ENCODE assay signal across 8 cellular contexts in genomic region chr17:2050871-2051387, GRCh38. TPM values are rescaled to one million over a fixed set of nuclear protein-coding genes. Genes with fewer than 3 reads are reported as not detected.
A peak's percentile ranks its signal among the peaks of the same experiment; 100 is the strongest.
DNase-seq lines count a peak whose midpoint lies in the region; ATAC-seq, FAIRE-seq and TF ChIP-seq lines count a peak whose summit lies in the region.

No MANE protein-coding gene starts in this region.

- DNase-seq in natural killer cell treated with Interleukin-12 subunit alpha and Interleukin-12 subunit beta and Interleukin-15 and Interleukin-18, amount 100 ng/mL, for 72 hours (ENCODE audit: low spot score) = no peak
- DNase-seq in natural killer cell = no peak
- DNase-seq in activated T-helper 2 cell treated with anti-CD3 and anti-CD28 coated beads, Interferon-gamma antibody, Interleukin-2, Interleukin-4, amounts not matched to agents 10 μg/mL and 5 μg/mL and 100 μg/mL, durations not matched to agents 14 hours and 24 hours and 36 hours (ENCODE audit: low spot score) = no peak
- DNase-seq in kidney = peak; percentile 84
- DNase-seq in vagina (ENCODE audit: extremely low spot score in 2 of 2) = no peak
- no peak for DNase-seq in NOMO-1 (lab: John Stamatoyannopoulos, UW; ENCODE audit: unreplicated experiment in 2 of 2)
- no peak for DNase-seq in amniotic stem cell (lab: John Stamatoyannopoulos, UW)

- H3K27ac Mint-ChIP-seq in natural killer cell treated with Interleukin-12 subunit alpha and Interleukin-12 subunit beta and Interleukin-15 and Interleukin-18, amount 100 ng/mL, for 72 hours = no peak overlapping the region
- H3K27ac Mint-ChIP-seq in natural killer cell = peak overlapping the region in 1 of 2 donors; percentile 65
- no peak overlapping the region for H3K27ac Mint-ChIP-seq in activated T-helper 2 cell treated with anti-CD3 and anti-CD28 coated beads, Interferon-gamma antibody, Interleukin-2, Interleukin-4, amounts not matched to agents 10 μg/mL and 5 μg/mL and 100 μg/mL, durations not matched to agents 14 hours and 24 hours and 36 hours

- H3K4me1 ChIP-seq in kidney (ENCODE audit: control insufficient read depth in 1 of 2, insufficient read depth in 1 of 2, low read depth in 1 of 2, low read length in 2 of 2) = peaks cover 4 to 15% of the 10 kb centered on the region in 2 donors
- H3K4me1 ChIP-seq in vagina = peaks cover 52% of the 10 kb centered on the region

- no peak for TF ChIP-seq CTCF in natural killer cell (IDR thresholded peaks at IDR 0.05)
- TF ChIP-seq CTCF in kidney (IDR thresholded peaks at IDR 0.05; ENCODE audit: borderline replicate concordance, extremely low read depth, insufficient read depth) = no peak
- TF ChIP-seq CTCF in vagina (IDR thresholded peaks at IDR 0.05) = no peak

- H3K36me3 ChIP-seq in kidney (ENCODE audit: control insufficient read depth in 1 of 2, insufficient read depth in 2 of 2, low read length in 2 of 2) = no peaks in the 10 kb centered on the region
- H3K36me3 ChIP-seq in vagina = no peaks in the 10 kb centered on the region

- H3K27me3 ChIP-seq in vagina = peaks cover 6% of the 10 kb centered on the region

- H3K4me3 ChIP-seq in kidney (ENCODE audit: low read length in 2 of 2) (peak overlapping the region in 1 of 2 donors; percentile 37), vagina (peak overlapping the region; percentile 57 to 95)

- no peak for ATAC-seq in natural killer cell treated with Interleukin-12 subunit alpha and Interleukin-12 subunit beta and Interleukin-15 and Interleukin-18, amount 100 ng/mL, for 72 hours
- ATAC-seq in natural killer cell (no peak), GM18870 (IDR thresholded peaks at IDR 0.05; ENCODE audit: unreplicated experiment) (no peak)

- TF ChIP-seq POLR2A in vagina (IDR thresholded peaks at IDR 0.05) = no peak

- FAIRE-seq in kidney (lab: Jason Lieb, UNC) = no peak

- H3K9ac ChIP-seq in kidney (ENCODE audit: low read length in 2 of 2) = no peak overlapping the region

- peak overlapping the region; percentile 38 for H3K4me3 Mint-ChIP-seq in natural killer cell treated with Interleukin-12 subunit alpha and Interleukin-12 subunit beta and Interleukin-15 and Interleukin-18, amount 100 ng/mL, for 72 hours
- H3K4me3 Mint-ChIP-seq in natural killer cell = no peak overlapping the region
- H3K4me3 Mint-ChIP-seq in activated T-helper 2 cell treated with anti-CD3 and anti-CD28 coated beads, Interferon-gamma antibody, Interleukin-2, Interleukin-4, amounts not matched to agents 10 μg/mL and 5 μg/mL and 100 μg/mL, durations not matched to agents 14 hours and 24 hours and 36 hours (ENCODE audit: low read depth) = peak overlapping the region; percentile 60

- H3K9me3 ChIP-seq in kidney (ENCODE audit: control insufficient read depth in 1 of 2, low read length in 2 of 2) = no peaks in the 10 kb centered on the region
- no peaks in the 10 kb centered on the region for H3K9me3 ChIP-seq in vagina

- H3K27ac ChIP-seq in kidney (ENCODE audit: low read depth in 2 of 2, low read length in 2 of 2) = no peak overlapping the region
- peak overlapping the region; percentile 24 for H3K27ac ChIP-seq in vagina

- no peaks in the 10 kb centered on the region for H3K27me3 Mint-ChIP-seq in natural killer cell treated with Interleukin-12 subunit alpha and Interleukin-12 subunit beta and Interleukin-15 and Interleukin-18, amount 100 ng/mL, for 72 hours
- H3K27me3 Mint-ChIP-seq in natural killer cell (ENCODE audit: low read depth in 2 of 2) = peaks cover 0 to 4% of the 10 kb centered on the region in 2 donors
- peaks cover 7% of the 10 kb centered on the region for H3K27me3 Mint-ChIP-seq in activated T-helper 2 cell treated with anti-CD3 and anti-CD28 coated beads, Interferon-gamma antibody, Interleukin-2, Interleukin-4, amounts not matched to agents 10 μg/mL and 5 μg/mL and 100 μg/mL, durations not matched to agents 14 hours and 24 hours and 36 hours (ENCODE audit: low read depth)

- no peaks in the 10 kb centered on the region for H3K9me3 Mint-ChIP-seq in natural killer cell treated with Interleukin-12 subunit alpha and Interleukin-12 subunit beta and Interleukin-15 and Interleukin-18, amount 100 ng/mL, for 72 hours
- H3K9me3 Mint-ChIP-seq in natural killer cell = no peaks in the 10 kb centered on the region
- no peaks in the 10 kb centered on the region for H3K9me3 Mint-ChIP-seq in activated T-helper 2 cell treated with anti-CD3 and anti-CD28 coated beads, Interferon-gamma antibody, Interleukin-2, Interleukin-4, amounts not matched to agents 10 μg/mL and 5 μg/mL and 100 μg/mL, durations not matched to agents 14 hours and 24 hours and 36 hours

- no peaks in the 10 kb centered on the region for H3K36me3 Mint-ChIP-seq in natural killer cell treated with Interleukin-12 subunit alpha and Interleukin-12 subunit beta and Interleukin-15 and Interleukin-18, amount 100 ng/mL, for 72 hours
- no peaks in the 10 kb centered on the region for H3K36me3 Mint-ChIP-seq in natural killer cell
- H3K36me3 Mint-ChIP-seq in activated T-helper 2 cell treated with anti-CD3 and anti-CD28 coated beads, Interferon-gamma antibody, Interleukin-2, Interleukin-4, amounts not matched to agents 10 μg/mL and 5 μg/mL and 100 μg/mL, durations not matched to agents 14 hours and 24 hours and 36 hours (ENCODE audit: low read depth) = peaks cover 17% of the 10 kb centered on the region

- H3K4me1 Mint-ChIP-seq in natural killer cell treated with Interleukin-12 subunit alpha and Interleukin-12 subunit beta and Interleukin-15 and Interleukin-18, amount 100 ng/mL, for 72 hours (ENCODE audit: low read depth in 2 of 2) = peaks cover 17 to 19% of the 10 kb centered on the region in 2 donors
- peaks cover 11 to 26% of the 10 kb centered on the region in 2 donors for H3K4me1 Mint-ChIP-seq in natural killer cell
- H3K4me1 Mint-ChIP-seq in activated T-helper 2 cell treated with anti-CD3 and anti-CD28 coated beads, Interferon-gamma antibody, Interleukin-2, Interleukin-4, amounts not matched to agents 10 μg/mL and 5 μg/mL and 100 μg/mL, durations not matched to agents 14 hours and 24 hours and 36 hours (ENCODE audit: low read depth) = peaks cover 29% of the 10 kb centered on the region

- intact Hi-C loops in natural killer cell (cut with micrococcal nuclease) (no loop called here), kidney (cut with DNase I) (no loop called here), vagina (cut with DNase I) (loop anchor here (10.0 kb wide), 1 partner anchor 344 kb away; no protein-coding TSS in a partner anchor)
- intact Hi-C loops in activated T-helper 2 cell treated with anti-CD3 and anti-CD28 coated beads, Interferon-gamma antibody, Interleukin-2, Interleukin-4, amounts not matched to agents 10 μg/mL and 5 μg/mL and 100 μg/mL, durations not matched to agents 14 hours and 24 hours and 36 hours (cut with micrococcal nuclease) = loop anchor here (5.0 kb wide), 1 partner anchor 351 kb away; the partner anchor contains the start of gene MNT

RNA-seq across cellular contexts. Expression of gene HIC1, which starts 4.0 kb away (rescaled TPM):
- total RNA-seq in natural killer cell treated with Interleukin-12 subunit alpha and Interleukin-12 subunit beta and Interleukin-15 and Interleukin-18, amount 100 ng/mL, for 72 hours = 10 to 100 TPM; 24.8 to 56.7 TPM
- total RNA-seq in natural killer cell (10 to 100 TPM; 19.2 to 26.4 (median 20.7) TPM), kidney (13.0 TPM), vagina (33.1 TPM)
- 42.6 and 43.5 TPM in 2 replicates for total RNA-seq in activated T-helper 2 cell treated with anti-CD3 and anti-CD28 coated beads, Interferon-gamma antibody, Interleukin-2, Interleukin-4, amounts not matched to agents 10 μg/mL and 5 μg/mL and 100 μg/mL, durations not matched to agents 14 hours and 24 hours and 36 hours
- 2.7 TPM for polyA plus RNA-seq in kidney (ENCODE audit: insufficient read depth, low read depth, low replicate concordance)

RNA-seq across cellular contexts. Expression of gene OVCA2, which starts 9.1 kb away (rescaled TPM):
- 10 to 100 TPM; 35.5 to 49.8 TPM for total RNA-seq in natural killer cell treated with Interleukin-12 subunit alpha and Interleukin-12 subunit beta and Interleukin-15 and Interleukin-18, amount 100 ng/mL, for 72 hours
- 10 to 100 TPM; 27.9 to 33.8 (median 28.5) TPM for total RNA-seq in natural killer cell
- 29.9 and 35.8 TPM in 2 replicates for total RNA-seq in activated T-helper 2 cell treated with anti-CD3 and anti-CD28 coated beads, Interferon-gamma antibody, Interleukin-2, Interleukin-4, amounts not matched to agents 10 μg/mL and 5 μg/mL and 100 μg/mL, durations not matched to agents 14 hours and 24 hours and 36 hours
- total RNA-seq in kidney = 22.9 TPM
- polyA plus RNA-seq in kidney (ENCODE audit: insufficient read depth, low read depth, low replicate concordance) = 63.6 TPM
- 24.3 TPM for total RNA-seq in vagina

RNA-seq across cellular contexts. Expression of gene DPH1, which starts 21.0 kb away (rescaled TPM):
- 10 to 100 TPM; 32.5 to 34.7 TPM for total RNA-seq in natural killer cell treated with Interleukin-12 subunit alpha and Interleukin-12 subunit beta and Interleukin-15 and Interleukin-18, amount 100 ng/mL, for 72 hours
- total RNA-seq in natural killer cell (10 to 100 TPM; 60.2 to 65.2 (median 63.2) TPM), kidney (49.4 TPM), vagina (43.0 TPM)
- total RNA-seq in activated T-helper 2 cell treated with anti-CD3 and anti-CD28 coated beads, Interferon-gamma antibody, Interleukin-2, Interleukin-4, amounts not matched to agents 10 μg/mL and 5 μg/mL and 100 μg/mL, durations not matched to agents 14 hours and 24 hours and 36 hours = 43.4 and 47.5 TPM in 2 replicates
- 23.3 TPM for polyA plus RNA-seq in kidney (ENCODE audit: insufficient read depth, low read depth, low replicate concordance)

RNA-seq across cellular contexts. Expression of gene RTN4RL1, which starts 25.8 kb away (rescaled TPM):
- total RNA-seq in natural killer cell treated with Interleukin-12 subunit alpha and Interleukin-12 subunit beta and Interleukin-15 and Interleukin-18, amount 100 ng/mL, for 72 hours = not detected
- total RNA-seq in natural killer cell = under 1 TPM in 2 of 3 donors, not detected in 1; 0.15 to 0.23 TPM
- total RNA-seq in activated T-helper 2 cell treated with anti-CD3 and anti-CD28 coated beads, Interferon-gamma antibody, Interleukin-2, Interleukin-4, amounts not matched to agents 10 μg/mL and 5 μg/mL and 100 μg/mL, durations not matched to agents 14 hours and 24 hours and 36 hours = 0.25 and 0.51 TPM in 2 replicates
- 10.7 TPM for total RNA-seq in kidney
- 2.0 TPM for polyA plus RNA-seq in kidney (ENCODE audit: insufficient read depth, low read depth, low replicate concordance)
- total RNA-seq in vagina = 3.7 TPM

Comparison
In these comparisons a context has a peak if more than half of its experiments do, and no peak if none do; other contexts are left out.
1. intact Hi-C loops: an anchor here in activated T-helper 2 cell treated with anti-CD3 and anti-CD28 coated beads, Interferon-gamma antibody, Interleukin-2, Interleukin-4, amounts not matched to agents 10 μg/mL and 5 μg/mL and 100 μg/mL, durations not matched to agents 14 hours and 24 hours and 36 hours (5.0 kb wide) and vagina (10.0 kb wide); none called in natural killer cell and kidney.